8 cellular contexts compared by ENCODE assay signal in genomic region chr1:241499910-241500309, GRCh38. TPM values are rescaled to one million over a fixed set of nuclear protein-coding genes. Genes with fewer than 3 reads are reported as not detected.
DNase-seq lines count a peak whose midpoint lies in the region; ATAC-seq, FAIRE-seq and TF ChIP-seq lines count a peak whose summit lies in the region.

No MANE protein-coding gene starts in this region.

- H3K9me3 Mint-ChIP-seq in activated naive CD4-positive, alpha-beta T cell treated with anti-CD3 and anti-CD28 coated beads for 36 hours, result no peaks in the 10 kb centered on the region

- no peak for ATAC-seq in pancreas

- WGBS in tibial nerve, 2 donors, result 75 to 77% methylated on average over 2 of the region's 2 CpGs
- 60 to 80% methylated on average over 2 of the region's 2 CpGs for WGBS in pancreas, 2 donors

- H3K27ac ChIP-seq in C4-2B (no peak overlapping the region), HEK293 (ENCODE audit: extremely low read depth, low read depth, low read length) (no peak overlapping the region), tibial nerve (no peak overlapping the region), pancreas (no peak overlapping the region)

- DNase-seq in SW480 (ENCODE audit: low spot score) (peak; percentile 18), iris pigment epithelial cell (ENCODE audit: low read depth) (peak; percentile 47), tibial nerve (ENCODE audit: low spot score in 2 of 2) (no peak), pancreas (no peak)
- DNase-seq in stimulated activated naive CD4-positive, alpha-beta T cell (lab: John Stamatoyannopoulos, UW), result no peak
- DNase-seq in activated naive CD4-positive, alpha-beta T cell treated with anti-CD3 and anti-CD28 coated beads for 36 hours, result no peak

- no peak overlapping the region for H3K27ac Mint-ChIP-seq in activated naive CD4-positive, alpha-beta T cell treated with anti-CD3 and anti-CD28 coated beads for 36 hours

- TF ChIP-seq POLR2A in tibial nerve (IDR thresholded peaks at IDR 0.05), result no peak

- no peaks in the 10 kb centered on the region for H3K27me3 Mint-ChIP-seq in activated naive CD4-positive, alpha-beta T cell treated with anti-CD3 and anti-CD28 coated beads for 36 hours (ENCODE audit: low read depth)

- H3K36me3 ChIP-seq in HEK293 (ENCODE audit: control insufficient read depth in 2 of 2, insufficient read depth in 1 of 2, low read length in 2 of 2) (peaks cover 0 to 92% of the 10 kb centered on the region in 2 experiments; a peak in 2 of 3 replicates), tibial nerve (peaks cover 0 to 73% (median 22%) of the 10 kb centered on the region in 3 donors), pancreas (peaks cover 0 to 52% (median 23%) of the 10 kb centered on the region in 3 donors)

- H3K4me3 ChIP-seq in HEK293 (ENCODE audit: low read depth, low read length) (no peak overlapping the region), tibial nerve (no peak overlapping the region), pancreas (no peak overlapping the region)

- H3K36me3 Mint-ChIP-seq in activated naive CD4-positive, alpha-beta T cell treated with anti-CD3 and anti-CD28 coated beads for 36 hours (ENCODE audit: low read depth), result peaks cover 51% of the 10 kb centered on the region

- TF ChIP-seq EP300 in tibial nerve (IDR thresholded peaks at IDR 0.05), result no peak

- FAIRE-seq in pancreas (lab: Jason Lieb, UNC), result no peak

- intact Hi-C loops in pancreas (cut with DNase I), result no loop called here
- intact Hi-C loops in activated naive CD4-positive, alpha-beta T cell treated with anti-CD3 and anti-CD28 coated beads for 36 hours (cut with micrococcal nuclease), result loop anchor here (1.0 to 5.0 kb wide), 3 partner anchors 613 to 1308 kb away; no protein-coding TSS in a partner anchor

- H3K27me3 ChIP-seq in tibial nerve (no peaks in the 10 kb centered on the region), pancreas (no peaks in the 10 kb centered on the region)

- POLR2A ChIA-PET in HEK293 (lab: Yijun Ruan, JAX), result no interaction called here

- peaks cover 3% of the 10 kb centered on the region for H3K4me1 Mint-ChIP-seq in activated naive CD4-positive, alpha-beta T cell treated with anti-CD3 and anti-CD28 coated beads for 36 hours (ENCODE audit: low read depth)

- peak; percentile 62 for TF ChIP-seq CTCF in C4-2B (conservative IDR thresholded peaks at IDR 0.05)
- TF ChIP-seq CTCF in HEK293 (tag by site-specific recombination; IDR thresholded peaks at IDR 0.05), result no peak
- peak in 2 of 5 experiments; percentile 17 to 23 for TF ChIP-seq CTCF in tibial nerve (IDR thresholded peaks at IDR 0.05)
- peak in 1 of 4 donors; percentile 9 for TF ChIP-seq CTCF in pancreas (IDR thresholded peaks at IDR 0.05)

- no peak overlapping the region for H3K4me3 Mint-ChIP-seq in activated naive CD4-positive, alpha-beta T cell treated with anti-CD3 and anti-CD28 coated beads for 36 hours

- no peaks in the 10 kb centered on the region for H3K4me1 ChIP-seq in HEK293 (ENCODE audit: control insufficient read depth, insufficient read depth, low read length)
- H3K4me1 ChIP-seq in tibial nerve, result no peaks in the 10 kb centered on the region
- H3K4me1 ChIP-seq in pancreas, result no peaks in the 10 kb centered on the region

- CTCF ChIA-PET in HEK293 (lab: Yijun Ruan, JAX), result no interaction called here
- CTCF ChIA-PET in activated naive CD4-positive, alpha-beta T cell treated with anti-CD3 and anti-CD28 coated beads for 36 hours (lab: Charles Lee), result interaction anchor here (0.6 to 0.7 kb wide), 2 partner anchors 386 to 392 kb away, joined by 3 read pairs; no protein-coding TSS in a partner anchor

- H3K9me3 ChIP-seq in HEK293 (ENCODE audit: control insufficient read depth, insufficient read depth, low read depth, low read length) (no peaks in the 10 kb centered on the region), tibial nerve (no peaks in the 10 kb centered on the region), pancreas (no peaks in the 10 kb centered on the region)

TF ChIP-seq in HEK293, 187 proteins besides CTCF, POLR2A, EP300 and RAD21:
- peak; percentile 44 for TF ChIP-seq ZNF654 (tag by site-specific recombination; IDR thresholded peaks at IDR 0.05; ENCODE audit: low read depth)
- no peak for TF ChIP-seq ZNF274 (IDR thresholded peaks at IDR 0.05; ENCODE audit: low read length)
- TF ChIP-seq ZNF274 (tag by site-specific recombination; IDR thresholded peaks at IDR 0.05; ENCODE audit: borderline replicate concordance), result no peak
TF ChIP-seq in HEK293: peak in this region for 1.

RNA-seq across cellular contexts. Expression of gene FH, which starts 19.6 kb away (rescaled TPM):
- total RNA-seq in tibial nerve (10 to 100 TPM; 19.6 to 61.5 (median 28.8) TPM), pancreas (10 to 100 TPM; 15.1 to 27.0 (median 23.3) TPM)
- polyA plus RNA-seq in pancreas, result 10 to 100 TPM; 20.0 to 33.5 TPM
- total RNA-seq in activated naive CD4-positive, alpha-beta T cell treated with anti-CD3 and anti-CD28 coated beads for 36 hours, result 10 to 100 TPM; 91.6 to 95.4 TPM

RNA-seq across cellular contexts. Expression of gene KMO, which starts 32.3 kb away (rescaled TPM):
- total RNA-seq in tibial nerve (1 to 10 TPM in 2 of 4 donors, under 1 TPM in 2; 0.20 to 4.4 (median 1.8) TPM), pancreas (under 1 TPM in 4 of 6 donors, not detected in 2; 0.09 to 0.89 (median 0.52) TPM)
- polyA plus RNA-seq in pancreas, result under 1 TPM; 0.04 to 0.26 TPM
- not detected for total RNA-seq in activated naive CD4-positive, alpha-beta T cell treated with anti-CD3 and anti-CD28 coated beads for 36 hours

Comparison
In these comparisons a context has a peak if more than half of its experiments do, and no peak if none do; other contexts are left out.
1. DNase-seq: peak in SW480 (single experiment) and iris pigment epithelial cell (single experiment); none in tibial nerve (0 of 2), stimulated activated naive CD4-positive, alpha-beta T cell (0 of 6), pancreas (0 of 6) and activated naive CD4-positive, alpha-beta T cell treated with anti-CD3 and anti-CD28 coated beads for 36 hours (single experiment).